11 cellular contexts compared by ENCODE assay signal in the genomic region with DNA sequence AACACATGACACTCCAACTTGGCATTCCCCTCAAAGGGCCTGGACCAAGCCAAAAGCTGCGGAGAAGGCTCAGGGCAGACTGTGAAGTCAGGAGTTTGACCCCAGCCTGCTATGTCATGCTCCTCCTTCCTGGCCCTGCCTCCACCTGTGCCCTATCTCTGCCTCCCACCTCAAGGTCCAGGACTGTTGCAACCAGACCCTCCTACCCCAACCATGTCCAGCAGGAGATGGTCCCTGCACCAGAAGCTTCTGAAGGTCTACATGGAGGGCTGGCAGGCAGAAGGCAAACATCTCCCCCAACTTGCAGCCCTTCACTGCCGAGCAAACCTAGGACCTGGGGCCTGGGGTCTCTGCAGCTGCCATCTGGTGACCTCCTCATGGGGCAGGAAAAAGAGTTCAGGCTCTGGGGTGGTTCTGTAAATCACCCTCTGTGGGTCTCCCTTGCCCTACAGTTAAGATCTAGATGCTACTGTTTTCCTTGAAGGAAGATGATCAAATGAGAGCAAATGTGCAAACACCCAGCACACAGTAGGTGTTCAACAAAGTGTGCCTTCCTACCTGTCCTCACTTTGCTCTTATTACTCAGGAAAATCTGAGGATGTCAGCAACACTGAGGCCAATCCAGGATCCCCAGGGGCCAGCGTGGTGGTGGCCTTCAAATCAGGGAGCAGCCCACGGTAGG. TPM values are rescaled to one million over a fixed set of nuclear protein-coding genes. Genes with fewer than 3 reads are reported as not detected.
DNase-seq lines count a peak whose midpoint lies in the region; ATAC-seq, FAIRE-seq and TF ChIP-seq lines count a peak whose summit lies in the region.
"Had no signal": no experiment of that assay in that cellular context is flagged by ENCODE, and none has a peak within 500 bp of the region (broad histone marks: within the 10 kb centered on the region; RNA-seq: fewer than 3 reads in every experiment).

No MANE protein-coding gene starts in this region.

- H3K23me2 ChIP-seq in H1 (ENCODE audit: low read depth, low read length), result no peaks in the 10 kb centered on the region

- no peak for FAIRE-seq in H1 (lab: Jason Lieb, UNC)
- FAIRE-seq: H54 had no signal

- H2BK15ac ChIP-seq in H1 (ENCODE audit: low read length), result no peak overlapping the region

- no peak overlapping the region for H3K18ac ChIP-seq in H1 (ENCODE audit: extremely low read depth, low read length)

- H3K27ac ChIP-seq in right atrium auricular region (peak overlapping the region; percentile 23 to 42), H1 (ENCODE audit: low read depth, low read length) (no peak overlapping the region)

- 0 out of 4 replicates have a peak overlapping the region, but pooled peaks of 1 of the 2 experiments have one; percentile 38 for H3K4me2 ChIP-seq in H1 (ENCODE audit: insufficient read depth in 1 of 2, low read depth in 2 of 2, low read length in 2 of 2)

- no peak overlapping the region for H3K23ac ChIP-seq in H1 (ENCODE audit: insufficient read length)

- H3K4me1 ChIP-seq in right atrium auricular region (peaks cover 0 to 17% of the 10 kb centered on the region in 2 donors), NT2/D1 (ENCODE audit: insufficient read depth, insufficient read length) (peaks cover 34% of the 10 kb centered on the region), H1 (replicated peaks in 1 of 4; ENCODE audit: control insufficient read depth in 3 of 4, insufficient read depth in 4 of 4, low read length in 3 of 4) (peaks cover 0 to 10% (median 0%) of the 10 kb centered on the region in 4 experiments; a peak in 4 of 7 replicates)

- POLR2A ChIA-PET in H1 (lab: Charles Lee; ENCODE audit: partially characterized antibody), result interaction anchor here (0.7 to 6.0 kb wide), 6 partner anchors 8 to 146 kb away, joined by 3 to 82 read pairs (median 6); partner anchors contain the start of genes CSK and ULK3

- DNase-seq in right atrium auricular region (ENCODE audit: low spot score) (no peak), left ventricle myocardium superior (no peak), NT2/D1 (ENCODE audit: low read depth, low spot score) (no peak), H1 (ENCODE audit: low read depth in 1 of 2, low spot score in 2 of 2) (no peak)
- no peak for DNase-seq in activated effector memory CD4-positive, alpha-beta T cell treated with Interleukin-2 at 50 U/mL for 16 hours

- H3K4me1 Mint-ChIP-seq in stimulated activated memory B cell treated with anti-CD40 and anti-IgM and Interleukin-4, amounts not matched to agents 10 μg/mL and 1 μg/mL and 100 μg/mL, for 72 hours, result peaks cover 54% of the 10 kb centered on the region

- TF ChIP-seq CTCF in right atrium auricular region (IDR thresholded peaks at IDR 0.05) (no peak), H1 (IDR thresholded peaks at IDR 0.05; ENCODE audit: control extremely low read depth in 1 of 3, insufficient read depth in 1 of 3, low read depth in 1 of 3, low read length in 3 of 3) (no peak)

- H3K27ac Mint-ChIP-seq in stimulated activated memory B cell treated with anti-CD40 and anti-IgM and Interleukin-4, amounts not matched to agents 10 μg/mL and 1 μg/mL and 100 μg/mL, for 72 hours, result peak overlapping the region; percentile 96

- no peak for ATAC-seq in left ventricle myocardium superior
- ATAC-seq in stimulated activated memory B cell treated with anti-CD40 and anti-IgM and Interleukin-4, amounts not matched to agents 10 μg/mL and 1 μg/mL and 100 μg/mL, for 72 hours, result no peak
- no peak for ATAC-seq in HG03135 (IDR thresholded peaks at IDR 0.05; ENCODE audit: unreplicated experiment)
- ATAC-seq in HG03520 (IDR thresholded peaks at IDR 0.05; ENCODE audit: unreplicated experiment), result no peak

- intact Hi-C loops in left ventricle myocardium superior (cut with micrococcal nuclease), result loop anchor here (5.0 kb wide), 1 partner anchor 182 kb away; no protein-coding TSS in a partner anchor

- H2BK120ac ChIP-seq in H1 (replicated peaks; ENCODE audit: low read depth, low read length), result no peak overlapping the region

- no peaks in the 10 kb centered on the region for H3K79me1 ChIP-seq in H1 (ENCODE audit: low read depth, low read length)

- H3K4ac ChIP-seq in H1 (replicated peaks; ENCODE audit: insufficient read length, low read depth, low read length), result no peak overlapping the region

- no peak for TF ChIP-seq EP300 in H1 (IDR thresholded peaks at IDR 0.05; ENCODE audit: borderline replicate concordance in 1 of 2, low read depth in 2 of 2, low read length in 2 of 2)

- H3K4me3 Mint-ChIP-seq in stimulated activated memory B cell treated with anti-CD40 and anti-IgM and Interleukin-4, amounts not matched to agents 10 μg/mL and 1 μg/mL and 100 μg/mL, for 72 hours, result no peak overlapping the region

- TF ChIP-seq POLR2A in H1 (IDR thresholded peaks at IDR 0.05; ENCODE audit: control extremely low read depth in 1 of 2, low read depth in 2 of 2, low read length in 2 of 2), result no peak

- H3K56ac ChIP-seq in H1 (replicated peaks; ENCODE audit: insufficient read length, low read depth, low read length), result no peak overlapping the region

- peaks cover 0 to 2% of the 10 kb centered on the region in 2 experiments for H4K20me1 ChIP-seq in H1 (replicated peaks in 1 of 2; ENCODE audit: control insufficient read depth in 1 of 2, insufficient read depth in 2 of 2, low read length in 2 of 2)

- H4K5ac ChIP-seq in H1 (ENCODE audit: insufficient read length, low read depth, low read length), result no peak overlapping the region

- no peaks in the 10 kb centered on the region for H3K9me3 ChIP-seq in right atrium auricular region
- H3K9me3 ChIP-seq in NT2/D1 (ENCODE audit: insufficient read depth, low read length), result no peaks in the 10 kb centered on the region
- no peaks in the 10 kb centered on the region for H3K9me3 ChIP-seq in H1 (ENCODE audit: insufficient read depth in 2 of 2, low read depth in 1 of 2, low read length in 1 of 2)
- H3K9me3 ChIP-seq: MG63 had no signal

- H3K79me2 ChIP-seq in H1 (ENCODE audit: control insufficient read depth in 1 of 2, insufficient read depth in 2 of 2, low read length in 2 of 2), result no peaks in the 10 kb centered on the region

- H2BK5ac ChIP-seq in H1 (ENCODE audit: low read depth, low read length), result no peak overlapping the region

- no peak overlapping the region for H4K91ac ChIP-seq in H1 (replicated peaks; ENCODE audit: insufficient read length, low read length)

- H4K8ac ChIP-seq in H1 (ENCODE audit: extremely low read depth, insufficient read depth, low read length), result peak overlapping the region; percentile 41; the same call in 1 of the 2 replicates

- no peaks in the 10 kb centered on the region for H3K27me3 ChIP-seq in right atrium auricular region
- H3K27me3 ChIP-seq in NT2/D1 (ENCODE audit: insufficient read depth, insufficient read length), result peaks cover 5% of the 10 kb centered on the region
- H3K27me3 ChIP-seq in H1 (replicated peaks in 1 of 4; ENCODE audit: control insufficient read depth in 3 of 4, extremely low read depth in 1 of 4, insufficient read depth in 3 of 4, low read length in 3 of 4), result no peaks in the 10 kb centered on the region
- H3K27me3 ChIP-seq: MG63 had no signal

- H2BK12ac ChIP-seq in H1 (ENCODE audit: low read depth, low read length), result no peak overlapping the region

- peaks cover 11% of the 10 kb centered on the region for H3K27me3 Mint-ChIP-seq in stimulated activated memory B cell treated with anti-CD40 and anti-IgM and Interleukin-4, amounts not matched to agents 10 μg/mL and 1 μg/mL and 100 μg/mL, for 72 hours

- H3K36me3 Mint-ChIP-seq in stimulated activated memory B cell treated with anti-CD40 and anti-IgM and Interleukin-4, amounts not matched to agents 10 μg/mL and 1 μg/mL and 100 μg/mL, for 72 hours, result no peaks in the 10 kb centered on the region

- H2AK5ac ChIP-seq in H1 (ENCODE audit: low read depth, low read length), result no peak overlapping the region

- H3K9me3 Mint-ChIP-seq in stimulated activated memory B cell treated with anti-CD40 and anti-IgM and Interleukin-4, amounts not matched to agents 10 μg/mL and 1 μg/mL and 100 μg/mL, for 72 hours, result no peaks in the 10 kb centered on the region

- WGBS in H1 (ENCODE audit: extremely low coverage in 1 of 2, insufficient coverage in 1 of 2, insufficient read length in 1 of 2, insufficient replicate concordance in 2 of 2, low coverage in 1 of 2, low lambda C conversion rate in 2 of 2, missing lambda C conversion rate in 1 of 2), 2 experiments, result 84% methylated on average over 4 of the region's 4 CpGs; no CpG with 5 or more reads in 1 of the 2 experiments

- H3K14ac ChIP-seq in H1 (ENCODE audit: insufficient read length), result no peak overlapping the region

- CTCF ChIA-PET in H1 (lab: Charles Lee; ENCODE audit: partially characterized antibody), result interaction anchor here (0.6 to 53.7 kb wide), 56 partner anchors 7 to 1729 kb away, joined by 3 to 1439 read pairs (median 5); partner anchors contain the start of genes CLK3, CPLX3, CSK and CYP1A1

- 0 out of 2 replicates have a peak overlapping the region, but pooled peaks have one; percentile 87 for H2AFZ ChIP-seq in H1 (ENCODE audit: low read length)

- H3K36me3 ChIP-seq in right atrium auricular region, result no peaks in the 10 kb centered on the region
- no peaks in the 10 kb centered on the region for H3K36me3 ChIP-seq in NT2/D1 (ENCODE audit: insufficient read depth, insufficient read length, low read length)
- H3K36me3 ChIP-seq in H1 (ENCODE audit: control insufficient read depth in 2 of 4, insufficient read depth in 4 of 4, low read length in 3 of 4), result no peaks in the 10 kb centered on the region
- H3K36me3 ChIP-seq: MG63 had no signal

- no peak for TF ChIP-seq RAD21 in H1 (IDR thresholded peaks at IDR 0.05 in 1 of 2, conservative IDR thresholded peaks at IDR 0.05 in 1 of 2; ENCODE audit: low read depth in 2 of 2, low read length in 2 of 2)

- no peak overlapping the region for H2BK20ac ChIP-seq in H1 (ENCODE audit: low read length)

- H3K4me3 ChIP-seq in right atrium auricular region, result no peak overlapping the region
- no peak overlapping the region for H3K4me3 ChIP-seq in NT2/D1 (ENCODE audit: insufficient read length, low read depth)
- H3K4me3 ChIP-seq in H1 (ENCODE audit: extremely low read depth in 1 of 4, insufficient read depth in 2 of 4, low read depth in 3 of 4, low read length in 4 of 4), result no peak overlapping the region
- H3K4me3 ChIP-seq: MG63 had no signal

- H3K9ac ChIP-seq in NT2/D1 (ENCODE audit: insufficient read length, low read depth) (peak overlapping the region; percentile 51), H1 (replicated peaks in 1 of 4; ENCODE audit: extremely low read depth in 1 of 4, low read depth in 3 of 4, low read length in 3 of 4) (no peak overlapping the region)

RNA-seq across cellular contexts. Expression of gene CSK, which starts 11.5 kb away (rescaled TPM):
- 10 to 100 TPM; 25.6 to 26.8 TPM for total RNA-seq in right atrium auricular region
- 45.8 TPM for total RNA-seq in left ventricle myocardium superior
- 50.2 and 51.7 TPM in 2 replicates for total RNA-seq in H1 (2021; fragmentation: NEBNext Ultra II Directional; extraction: Animal tissue kit (Norgen Biotek cat#: 25700))
- 13.7 and 23.0 TPM in 2 replicates for polyA plus RNA-seq in H1 (2011; rRNA removed)
- polyA plus RNA-seq in H1 (2011; cell fraction: cytosol; rRNA removed), result 16.8 TPM
- 40.7 TPM for polyA plus RNA-seq in H1 (2011; cell fraction: nucleus; rRNA removed)
- 31.1 to 46.6 TPM (median 42.9 TPM) in 4 replicates for polyA plus RNA-seq in H1 (2012, experiment 1 of 2)
- polyA plus RNA-seq in H1 (2012, experiment 2 of 2), result 39.8 TPM
- polyA plus RNA-seq in H1 (2013, experiment 1 of 2), result 22.2 TPM
- 21.3 TPM for polyA plus RNA-seq in H1 (2013, experiment 2 of 2)
- polyA minus RNA-seq in H1 (2011; rRNA and poly(A)+ RNA removed), result 12.9 and 26.4 TPM in 2 replicates
- polyA minus RNA-seq in H1 (2011; cell fraction: cytosol; rRNA and poly(A)+ RNA removed), result 21.8 TPM
- polyA minus RNA-seq in H1 (2011; cell fraction: nucleus; rRNA and poly(A)+ RNA removed), result 19.3 TPM

RNA-seq across cellular contexts. Expression of gene CYP1A2, which starts 21.7 kb away (rescaled TPM):
- not detected for total RNA-seq in right atrium auricular region
- total RNA-seq in left ventricle myocardium superior, result not detected
- not detected in 2 replicates for total RNA-seq in H1 (2021; fragmentation: NEBNext Ultra II Directional; extraction: Animal tissue kit (Norgen Biotek cat#: 25700))
- polyA plus RNA-seq in H1 (2011; rRNA removed), result not detected in 2 replicates
- not detected for polyA plus RNA-seq in H1 (2011; cell fraction: cytosol; rRNA removed)
- polyA plus RNA-seq in H1 (2011; cell fraction: nucleus; rRNA removed), result not detected
- not detected in 4 replicates for polyA plus RNA-seq in H1 (2012, experiment 1 of 2)
- polyA plus RNA-seq in H1 (2012, experiment 2 of 2), result not detected
- polyA plus RNA-seq in H1 (2013, experiment 1 of 2), result 0.02 TPM
- not detected for polyA plus RNA-seq in H1 (2013, experiment 2 of 2)
- not detected in 2 replicates for polyA minus RNA-seq in H1 (2011; rRNA and poly(A)+ RNA removed)
- not detected for polyA minus RNA-seq in H1 (2011; cell fraction: cytosol; rRNA and poly(A)+ RNA removed)
- polyA minus RNA-seq in H1 (2011; cell fraction: nucleus; rRNA and poly(A)+ RNA removed), result not detected
- total RNA-seq: PC-3 had no signal

RNA-seq across cellular contexts. Expression of gene LMAN1L, which starts 42.3 kb away (rescaled TPM):
- total RNA-seq in right atrium auricular region (10 to 100 TPM; 13.8 to 88.7 TPM), left ventricle myocardium superior (23.5 TPM)
- not detected in 2 replicates for total RNA-seq in H1 (2021; fragmentation: NEBNext Ultra II Directional; extraction: Animal tissue kit (Norgen Biotek cat#: 25700))
- polyA plus RNA-seq in H1 (2011; rRNA removed), result not detected in 2 replicates
- polyA plus RNA-seq in H1 (2011; cell fraction: cytosol; rRNA removed), result 0.03 TPM
- polyA plus RNA-seq in H1 (2011; cell fraction: nucleus; rRNA removed), result not detected
- not detected in 4 replicates for polyA plus RNA-seq in H1 (2012, experiment 1 of 2)
- not detected for polyA plus RNA-seq in H1 (2012, experiment 2 of 2)
- polyA plus RNA-seq in H1 (2013, experiment 1 of 2), result not detected
- polyA plus RNA-seq in H1 (2013, experiment 2 of 2), result not detected
- polyA minus RNA-seq in H1 (2011; rRNA and poly(A)+ RNA removed), result not detected in 2 replicates
- not detected for polyA minus RNA-seq in H1 (2011; cell fraction: cytosol; rRNA and poly(A)+ RNA removed)
- not detected for polyA minus RNA-seq in H1 (2011; cell fraction: nucleus; rRNA and poly(A)+ RNA removed)
- total RNA-seq: PC-3 had no signal

RNA-seq across cellular contexts. Expression of gene CYP1A1, which starts 45.0 kb away (rescaled TPM):
- total RNA-seq in right atrium auricular region, result 1 to 10 TPM in 1 of 2 donors, not detected in 1; 1.0 TPM
- 0.45 TPM for total RNA-seq in left ventricle myocardium superior
- 0.11 and 0.35 TPM in 2 replicates for total RNA-seq in H1 (2021; fragmentation: NEBNext Ultra II Directional; extraction: Animal tissue kit (Norgen Biotek cat#: 25700))
- polyA plus RNA-seq in H1 (2011; rRNA removed), result 0.22 and 0.32 TPM in 2 replicates
- 0.30 TPM for polyA plus RNA-seq in H1 (2011; cell fraction: cytosol; rRNA removed)
- 0.24 TPM for polyA plus RNA-seq in H1 (2011; cell fraction: nucleus; rRNA removed)
- polyA plus RNA-seq in H1 (2012, experiment 1 of 2), result 0.12 to 0.23 TPM (median 0.20 TPM) in 3 of 4 replicates, not detected in the other
- 0.10 TPM for polyA plus RNA-seq in H1 (2012, experiment 2 of 2)
- 0.41 TPM for polyA plus RNA-seq in H1 (2013, experiment 1 of 2)
- polyA plus RNA-seq in H1 (2013, experiment 2 of 2), result 0.22 TPM
- 0.13 and 0.17 TPM in 2 replicates for polyA minus RNA-seq in H1 (2011; rRNA and poly(A)+ RNA removed)
- not detected for polyA minus RNA-seq in H1 (2011; cell fraction: cytosol; rRNA and poly(A)+ RNA removed)
- not detected for polyA minus RNA-seq in H1 (2011; cell fraction: nucleus; rRNA and poly(A)+ RNA removed)

RNA-seq across cellular contexts. Expression of gene CPLX3, which starts 56.1 kb away (rescaled TPM):
- total RNA-seq in right atrium auricular region (10 to 100 TPM in 1 of 2 donors, 1 to 10 TPM in 1; 1.1 to 10.8 TPM), left ventricle myocardium superior (4.1 TPM)
- not detected in 2 replicates for total RNA-seq in H1 (2021; fragmentation: NEBNext Ultra II Directional; extraction: Animal tissue kit (Norgen Biotek cat#: 25700))
- 0.17 and 0.27 TPM in 2 replicates for polyA plus RNA-seq in H1 (2011; rRNA removed)
- polyA plus RNA-seq in H1 (2011; cell fraction: cytosol; rRNA removed), result 0.23 TPM
- polyA plus RNA-seq in H1 (2011; cell fraction: nucleus; rRNA removed), result 0.16 TPM
- polyA plus RNA-seq in H1 (2012, experiment 1 of 2), result 0.08 to 0.19 TPM (median 0.08 TPM) in 3 of 4 replicates, not detected in the other
- polyA plus RNA-seq in H1 (2012, experiment 2 of 2), result 0.09 TPM
- 0.10 TPM for polyA plus RNA-seq in H1 (2013, experiment 1 of 2)
- 0.11 TPM for polyA plus RNA-seq in H1 (2013, experiment 2 of 2)
- polyA minus RNA-seq in H1 (2011; rRNA and poly(A)+ RNA removed), result 0.28 TPM in 1 of 2 replicates, not detected in the other
- not detected for polyA minus RNA-seq in H1 (2011; cell fraction: cytosol; rRNA and poly(A)+ RNA removed)
- not detected for polyA minus RNA-seq in H1 (2011; cell fraction: nucleus; rRNA and poly(A)+ RNA removed)
- total RNA-seq: PC-3 had no signal

Comparison
In these comparisons a context has a peak if more than half of its experiments do, and no peak if none do; other contexts are left out.
1. RNA of gene LMAN1L, which starts 42.3 kb away (total RNA-seq): 13.8 to 88.7 TPM in right atrium auricular region and 23.5 TPM in left ventricle myocardium superior (single experiment); not detected in H1; every median in the first group is over 10 times any median in the second.